20 cellular contexts compared by ENCODE assay signal in genomic region chr12:94699796-94700195, GRCh38. TPM values are rescaled to one million over a fixed set of nuclear protein-coding genes. Genes with fewer than 3 reads are reported as not detected.
DNase-seq lines count a peak whose midpoint lies in the region; ATAC-seq, FAIRE-seq and TF ChIP-seq lines count a peak whose summit lies in the region.
"Had no signal": no experiment of that assay in that cellular context is flagged by ENCODE, and none has a peak within 500 bp of the region (broad histone marks: within the 10 kb centered on the region; RNA-seq: fewer than 3 reads in every experiment).

No MANE protein-coding gene starts in this region.

- no peaks in the 10 kb centered on the region for H4K20me1 ChIP-seq in osteoblast (ENCODE audit: insufficient read depth, low read length)

- intact Hi-C loops in pancreas (cut with DNase I): no loop called here
- intact Hi-C loops in dorsolateral prefrontal cortex (cut with DNase I): no loop called here

- H3K9me3 ChIP-seq in pancreas: no peaks in the 10 kb centered on the region
- H3K9me3 ChIP-seq in osteoblast (ENCODE audit: low read depth, low read length): peaks cover 2% of the 10 kb centered on the region
- H3K9me3 ChIP-seq: right atrium auricular region had no signal

- no peaks in the 10 kb centered on the region for H3K4me1 Mint-ChIP-seq in activated CD8-positive, alpha-beta T cell treated with anti-CD3 and anti-CD28 coated beads, Interleukin-2, amount 10 ng/mL, durations not matched to agents 7 days and 5 days (ENCODE audit: low read depth)

- no peak overlapping the region for H3K4me2 ChIP-seq in osteoblast (ENCODE audit: insufficient read depth, low read length)

- CTCF ChIA-PET in activated CD8-positive, alpha-beta T cell treated with anti-CD3 and anti-CD28 coated beads, Interleukin-2, amount 10 ng/mL, durations not matched to agents 7 days and 5 days (lab: Charles Lee): no interaction called here

- TF ChIP-seq CTCF in pancreas (IDR thresholded peaks at IDR 0.05) (no peak), osteoblast (IDR thresholded peaks at IDR 0.05; ENCODE audit: extremely low read depth, low read depth, low read length) (no peak), dorsolateral prefrontal cortex (IDR thresholded peaks at IDR 0.05 in 54 of 56, conservative IDR thresholded peaks at IDR 0.05 in 2 of 56; ENCODE audit: low read depth in 1 of 56, partially characterized antibody in 56 of 56) (no peak)

- no peaks in the 10 kb centered on the region for H3K79me2 ChIP-seq in osteoblast (ENCODE audit: insufficient read depth, low read length)

- DNase-seq in DMS53 treated with DMSO at 0.1 percent for 48 hours (lab: John Stamatoyannopoulos, UW; ENCODE audit: unreplicated experiment) (peak; percentile 79), epithelial cell of prostate (ENCODE audit: low read depth, low spot score) (no peak), pancreas (no peak), osteoblast (ENCODE audit: insufficient read length, low spot score, missing footprints) (no peak), dorsolateral prefrontal cortex (no peak)
- no peak for DNase-seq in activated CD8-positive, alpha-beta T cell treated with anti-CD3 and anti-CD28 coated beads, Interleukin-2, amount 10 ng/mL, durations not matched to agents 7 days and 5 days
- DNase-seq: activated CD8-positive, alpha-beta memory T cell treated with anti-CD3 and anti-CD28 coated beads for 24 hours; effector memory CD8-positive, alpha-beta T cell; foreskin keratinocyte; HFFc6; NCI-H1930; NCI-H69 had no signal

- ATAC-seq in HG02852 (IDR thresholded peaks at IDR 0.05; ENCODE audit: unreplicated experiment) (peak; percentile 55), pancreas (peak in 3 of 4 donors; percentile 16 to 41 (median 35)), GM18870 (IDR thresholded peaks at IDR 0.05; ENCODE audit: unreplicated experiment) (no peak)
- ATAC-seq in activated CD8-positive, alpha-beta T cell treated with anti-CD3 and anti-CD28 coated beads, Interleukin-2, amount 10 ng/mL, durations not matched to agents 7 days and 5 days: no peak
- ATAC-seq: effector memory CD8-positive, alpha-beta T cell; foreskin keratinocyte had no signal

- H3K27ac ChIP-seq in epithelial cell of prostate (peak overlapping the region; percentile 19), pancreas (no peak overlapping the region), osteoblast (ENCODE audit: low read depth, low read length) (no peak overlapping the region), dorsolateral prefrontal cortex (no peak overlapping the region)
- H3K27ac ChIP-seq: foreskin keratinocyte, right atrium auricular region, VCaP had no signal

- H2AFZ ChIP-seq in osteoblast (ENCODE audit: low read length): no peak overlapping the region

- no peaks in the 10 kb centered on the region for H3K36me3 Mint-ChIP-seq in activated CD8-positive, alpha-beta T cell treated with anti-CD3 and anti-CD28 coated beads, Interleukin-2, amount 10 ng/mL, durations not matched to agents 7 days and 5 days (ENCODE audit: low read depth)

- H3K4me1 ChIP-seq in pancreas (peaks cover 3 to 8% (median 3%) of the 10 kb centered on the region in 3 donors), osteoblast (ENCODE audit: insufficient read depth, low read length) (peaks cover 7% of the 10 kb centered on the region)
- H3K4me1 ChIP-seq: foreskin keratinocyte had no signal

- 51 to 70% methylated on average over 1 of the region's 1 CpG for WGBS in pancreas, 2 donors

- H3K27ac Mint-ChIP-seq in activated CD8-positive, alpha-beta T cell treated with anti-CD3 and anti-CD28 coated beads, Interleukin-2, amount 10 ng/mL, durations not matched to agents 7 days and 5 days: no peak overlapping the region
- H3K27ac Mint-ChIP-seq: activated T-helper 1 cell treated with anti-CD3 and anti-CD28 coated beads, Interleukin-12 subunit alpha, Interleukin-12 subunit beta, Interleukin-2, Interleukin-4 antibody, amounts not matched to agents 30 ng/mL and 10 ng/mL and 1 ng/mL, durations not matched to agents 14 hours and 24 hours and 36 hours; effector memory CD8-positive, alpha-beta T cell; HFFc6 had no signal

- H3K4me3 ChIP-seq in pancreas: no peak overlapping the region
- H3K4me3 ChIP-seq in osteoblast (ENCODE audit: insufficient read depth, low read length): no peak overlapping the region
- no peak overlapping the region for H3K4me3 ChIP-seq in dorsolateral prefrontal cortex
- H3K4me3 ChIP-seq: lung, right atrium auricular region had no signal

- no peaks in the 10 kb centered on the region for H3K27me3 ChIP-seq in pancreas
- peaks cover 13% of the 10 kb centered on the region for H3K27me3 ChIP-seq in osteoblast (ENCODE audit: insufficient read depth, low read length)
- no peaks in the 10 kb centered on the region for H3K27me3 ChIP-seq in dorsolateral prefrontal cortex
- H3K27me3 ChIP-seq: foreskin keratinocyte, right atrium auricular region had no signal

- no peak overlapping the region for H3K4me3 Mint-ChIP-seq in activated CD8-positive, alpha-beta T cell treated with anti-CD3 and anti-CD28 coated beads, Interleukin-2, amount 10 ng/mL, durations not matched to agents 7 days and 5 days
- H3K4me3 Mint-ChIP-seq: activated T-helper 1 cell treated with anti-CD3 and anti-CD28 coated beads, Interleukin-12 subunit alpha, Interleukin-12 subunit beta, Interleukin-2, Interleukin-4 antibody, amounts not matched to agents 30 ng/mL and 10 ng/mL and 1 ng/mL, durations not matched to agents 14 hours and 24 hours and 36 hours; central memory CD8-positive, alpha-beta T cell; effector memory CD8-positive, alpha-beta T cell; HFFc6; nephron had no signal

- H3K27me3 Mint-ChIP-seq in activated CD8-positive, alpha-beta T cell treated with anti-CD3 and anti-CD28 coated beads, Interleukin-2, amount 10 ng/mL, durations not matched to agents 7 days and 5 days (ENCODE audit: low read depth): peaks cover 28% of the 10 kb centered on the region
- H3K27me3 Mint-ChIP-seq: central memory CD8-positive, alpha-beta T cell had no signal

- POLR2A ChIA-PET in activated CD8-positive, alpha-beta T cell treated with anti-CD3 and anti-CD28 coated beads, Interleukin-2, amount 10 ng/mL, durations not matched to agents 7 days and 5 days (lab: Charles Lee): no interaction called here

- H3K9me3 Mint-ChIP-seq in activated CD8-positive, alpha-beta T cell treated with anti-CD3 and anti-CD28 coated beads, Interleukin-2, amount 10 ng/mL, durations not matched to agents 7 days and 5 days (ENCODE audit: insufficient read depth): no peaks in the 10 kb centered on the region
- H3K9me3 Mint-ChIP-seq: activated T-helper 1 cell treated with anti-CD3 and anti-CD28 coated beads, Interleukin-12 subunit alpha, Interleukin-12 subunit beta, Interleukin-2, Interleukin-4 antibody, amounts not matched to agents 30 ng/mL and 10 ng/mL and 1 ng/mL, durations not matched to agents 14 hours and 24 hours and 36 hours; central memory CD8-positive, alpha-beta T cell; effector memory CD8-positive, alpha-beta T cell; HFFc6; nephron had no signal

- FAIRE-seq in pancreas (lab: Jason Lieb, UNC): no peak

- no peaks in the 10 kb centered on the region for H3K36me3 ChIP-seq in pancreas
- no peaks in the 10 kb centered on the region for H3K36me3 ChIP-seq in osteoblast (ENCODE audit: insufficient read depth, low read length)
- H3K36me3 ChIP-seq: right atrium auricular region had no signal

RNA-seq across cellular contexts. Expression of gene TMCC3, which starts 49.4 kb away (rescaled TPM):
- total RNA-seq in pancreas: 1 to 10 TPM; 1.2 to 6.9 (median 2.3) TPM
- polyA plus RNA-seq in pancreas: 1 to 10 TPM; 1.0 to 3.5 TPM
- under 0.01 and 0.36 TPM in 2 replicates for total RNA-seq in osteoblast
- 100 to 1,000 TPM in 1 of 120 experiments, 10 to 100 TPM in 115, 1 to 10 TPM in 4; 8.4 to 120 (median 24.4) TPM for total RNA-seq in dorsolateral prefrontal cortex
- under 1 TPM; 0.18 to 0.60 TPM for total RNA-seq in activated CD8-positive, alpha-beta T cell treated with anti-CD3 and anti-CD28 coated beads, Interleukin-2, amount 10 ng/mL, durations not matched to agents 7 days and 5 days
- total RNA-seq: HFFc6 had no signal

Comparison
In these comparisons a context has a peak if more than half of its experiments do, and no peak if none do; other contexts are left out.
1. ATAC-seq: peak in HG02852 (single experiment) and pancreas (3 of 4); none in activated CD8-positive, alpha-beta T cell treated with anti-CD3 and anti-CD28 coated beads, Interleukin-2, amount 10 ng/mL, durations not matched to agents 7 days and 5 days (single experiment) and GM18870 (single experiment).